27 cellular contexts compared by ENCODE assay signal in the genomic region with DNA sequence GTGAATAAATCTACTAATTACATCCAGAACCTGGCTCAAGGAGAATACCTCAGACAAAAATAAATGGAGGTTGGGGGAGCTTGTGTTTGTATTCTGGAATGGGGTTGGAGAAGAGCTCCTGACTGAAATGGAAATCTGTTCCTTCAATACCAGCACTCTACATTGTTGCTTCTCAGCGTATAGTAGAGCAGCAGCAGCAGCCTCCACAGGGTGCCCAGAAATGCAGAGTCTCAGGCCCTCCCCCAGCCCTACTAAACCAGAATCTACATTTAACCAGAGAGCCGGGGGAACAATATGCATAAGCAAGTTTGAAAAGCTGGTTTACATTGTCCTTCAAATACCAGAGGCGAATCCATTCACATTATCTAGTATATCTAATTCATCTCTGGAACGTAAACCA.
"Had no signal": no experiment of that assay in that cellular context is flagged by ENCODE, and none has a peak within 500 bp of the region (broad histone marks: within the 10 kb centered on the region; RNA-seq: fewer than 3 reads in every experiment).

No MANE protein-coding gene starts in this region.

- H3K27me3 ChIP-seq: adrenal gland, body of pancreas, colonic mucosa, neutrophil, upper lobe of left lung, vagina had no signal

- H3K9me3 ChIP-seq: adrenal gland, body of pancreas, colonic mucosa, left lung, neutrophil, thoracic aorta, upper lobe of left lung, vagina had no signal

- H3K4me3 ChIP-seq: adrenal gland, body of pancreas, colonic mucosa, left lung, lung, skin epidermis, thoracic aorta, upper lobe of left lung, vagina had no signal

- H3K36me3 ChIP-seq: adrenal gland, colonic mucosa, left lung, neutrophil, thoracic aorta, upper lobe of left lung, vagina had no signal

- DNase-seq: activated CD4-positive, alpha-beta T cell treated with anti-CD3 and anti-CD28 coated beads for 48 hours; activated CD4-positive, alpha-beta T cell treated with anti-CD3 and anti-CD28 coated beads, Interleukin-2, amount 50 U/mL, for 48 hours; activated CD8-positive, alpha-beta memory T cell treated with anti-CD3 and anti-CD28 coated beads, Interleukin-2, amount 50 U/mL, for 4 hours; activated effector memory CD4-positive, alpha-beta T cell treated with anti-CD3 and anti-CD28 coated beads, Interleukin-2, amount 50 U/mL, for 16 hours; activated naive CD4-positive, alpha-beta T cell treated with anti-CD3 and anti-CD28 coated beads for 36 hours; activated naive CD8-positive, alpha-beta T cell treated with anti-CD3 and anti-CD28 coated beads for 36 hours; activated T-cell treated with anti-CD3 and anti-CD28 coated beads, Interleukin-2, amount 50 U/mL, for 1 hour; adrenal gland; aorta; body of pancreas; cerebellar nuclear complex; colonic mucosa; effector CD8-positive, alpha-beta T cell; left lung; stimulated activated CD4-positive, alpha-beta T cell treated with anti-CD3 and anti-CD28 coated beads, Interleukin-12 subunit alpha, Interleukin-12 subunit beta, amount 100 ng/mL, for 4 hours; stimulated activated CD4-positive, alpha-beta T cell treated with anti-CD3 and anti-CD28 coated beads, Interleukin-4, amount 100 ng/mL, for 24 hours; T-helper 9 cell; upper lobe of left lung had no signal

- H3K4me1 ChIP-seq: adrenal gland, body of pancreas, colonic mucosa, left lung, vagina had no signal

- H3K27ac ChIP-seq: adrenal gland, body of pancreas, colonic mucosa, left lung, neutrophil, skin epidermis, thoracic aorta, upper lobe of left lung, vagina, VCaP had no signal

- ATAC-seq: activated CD4-positive, CD25-positive, alpha-beta regulatory T cell treated with anti-CD3 and anti-CD28 coated beads, Interleukin-2, amount 50 U/mL, for 24 hours; body of pancreas; left lung; sciatic nerve; stimulated activated effector memory CD8-positive, alpha-beta T cell treated with anti-CD3 and anti-CD28 coated beads, Interleukin-12 subunit alpha, Interleukin-12 subunit beta, amount 100 ng/mL, for 72 hours had no signal
